ENCODE assay signal across 19 cellular contexts in the genomic region with DNA sequence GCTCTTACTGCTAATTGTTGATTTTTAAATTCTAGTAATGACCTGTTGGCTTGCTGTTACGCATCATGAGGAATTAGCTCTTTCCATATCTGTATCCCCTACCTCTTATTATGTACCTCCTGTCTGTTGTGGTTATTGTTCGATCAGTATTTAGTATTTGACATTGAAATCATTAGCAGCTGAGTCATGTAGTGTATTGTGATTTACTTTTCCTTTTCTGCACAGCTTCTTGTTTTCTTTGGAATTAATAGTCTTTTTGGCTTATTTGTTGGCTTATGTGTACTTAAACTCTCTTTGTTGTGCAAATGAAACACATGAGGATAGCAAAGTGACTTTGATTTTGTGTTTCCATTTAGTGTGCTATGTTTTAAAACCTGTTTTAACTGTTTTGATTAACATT. TPM values are rescaled to one million over a fixed set of nuclear protein-coding genes. Genes with fewer than 3 reads are reported as not detected.
DNase-seq lines count a peak whose midpoint lies in the region; ATAC-seq and TF ChIP-seq lines count a peak whose summit lies in the region.
"Had no signal": no experiment of that assay in that cellular context is flagged by ENCODE, and none has a peak within 500 bp of the region (broad histone marks: within the 10 kb centered on the region; RNA-seq: fewer than 3 reads in every experiment).

No MANE protein-coding gene starts in this region.

- H2BK5ac ChIP-seq in IMR-90 (ENCODE audit: low read depth, low read length, poor library complexity, severe bottlenecking) = no peak overlapping the region

- H2BK120ac ChIP-seq in IMR-90 (ENCODE audit: low read depth, low read length) = no peak overlapping the region

- H3K9ac ChIP-seq in IMR-90 (ENCODE audit: low read depth, low read length) (no peak overlapping the region), iPS-18a (ENCODE audit: low read length) (no peak overlapping the region), skeletal muscle satellite cell (ENCODE audit: low read depth, low read length) (no peak overlapping the region)

- H4K5ac ChIP-seq in IMR-90 (ENCODE audit: low read depth, low read length) = no peak overlapping the region

- H3K4me1 ChIP-seq in IMR-90 (ENCODE audit: control insufficient read depth, insufficient read depth, low read length) = peaks cover 4% of the 10 kb centered on the region; the same call in 1 of the 2 replicates
- peaks cover 21% of the 10 kb centered on the region for H3K4me1 ChIP-seq in iPS-18a (ENCODE audit: control insufficient read depth, low read depth, low read length)
- peaks cover 21% of the 10 kb centered on the region for H3K4me1 ChIP-seq in skeletal muscle satellite cell (ENCODE audit: control insufficient read depth, insufficient read depth, low read length)

- no peak for TF ChIP-seq RAD21 in IMR-90 (IDR thresholded peaks at IDR 0.05; ENCODE audit: low read length)

- peaks cover 4% of the 10 kb centered on the region; the same call in 1 of the 2 replicates for H4K20me1 ChIP-seq in IMR-90 (ENCODE audit: insufficient read depth, low read length)

- no peak overlapping the region for H2BK20ac ChIP-seq in IMR-90 (ENCODE audit: low read depth, low read length)

- no peak overlapping the region for H3K4ac ChIP-seq in IMR-90 (ENCODE audit: low read depth, low read length)

- H4K8ac ChIP-seq in IMR-90 (ENCODE audit: low read depth in 2 of 2, low read length in 2 of 2) = no peak overlapping the region

- peaks cover 1% of the 10 kb centered on the region for H3K36me3 Mint-ChIP-seq in activated T-helper 1 cell treated with anti-CD3 and anti-CD28 coated beads, Interleukin-12 subunit alpha, Interleukin-12 subunit beta, Interleukin-2, Interleukin-4 antibody, amounts not matched to agents 30 ng/mL and 10 ng/mL and 1 ng/mL, durations not matched to agents 14 hours and 24 hours and 36 hours (ENCODE audit: low read depth)

- no peak overlapping the region for H2AK9ac ChIP-seq in IMR-90 (replicated peaks; ENCODE audit: low read depth, low read length, poor library complexity)

- H4K91ac ChIP-seq in IMR-90 (ENCODE audit: insufficient read depth, low read depth, low read length) = no peak overlapping the region

- H3K27ac ChIP-seq in IMR-90 (ENCODE audit: insufficient read depth, low read length) (no peak overlapping the region), iPS-18a (ENCODE audit: low read length) (peak overlapping the region; percentile 2)
- H3K27ac ChIP-seq: HL-60 had no signal

- no peak overlapping the region for H2BK15ac ChIP-seq in IMR-90 (ENCODE audit: low read depth, low read length)

- H2AFZ ChIP-seq in IMR-90 (replicated peaks; ENCODE audit: low read length, poor library complexity) = no peak overlapping the region

- H2AK5ac ChIP-seq in IMR-90 (ENCODE audit: low read depth, low read length) = no peak overlapping the region

- no peak overlapping the region for H3K56ac ChIP-seq in IMR-90 (ENCODE audit: extremely low read depth, insufficient read depth, low read length)

- no peaks in the 10 kb centered on the region for H3K27me3 ChIP-seq in IMR-90 (ENCODE audit: control insufficient read depth, insufficient read depth, low read length)
- H3K27me3 ChIP-seq in iPS-18a (ENCODE audit: control insufficient read depth, insufficient read depth, low read length) = peaks cover 10% of the 10 kb centered on the region
- H3K27me3 ChIP-seq in skeletal muscle satellite cell (ENCODE audit: control insufficient read depth, insufficient read depth, low read length) = no peaks in the 10 kb centered on the region
- H3K27me3 ChIP-seq: MG63 had no signal

- H3K27me3 Mint-ChIP-seq in activated T-helper 1 cell treated with anti-CD3 and anti-CD28 coated beads, Interleukin-12 subunit alpha, Interleukin-12 subunit beta, Interleukin-2, Interleukin-4 antibody, amounts not matched to agents 30 ng/mL and 10 ng/mL and 1 ng/mL, durations not matched to agents 14 hours and 24 hours and 36 hours (ENCODE audit: insufficient read depth) = peaks cover 12% of the 10 kb centered on the region
- H3K27me3 Mint-ChIP-seq in stimulated activated naive CD8-positive, alpha-beta T cell treated with anti-CD3 and anti-CD28 coated beads, Interleukin-15, amount 100 ng/mL, for 72 hours = no peaks in the 10 kb centered on the region

- ATAC-seq in IMR-90 (ENCODE audit: low read depth) (no peak), HG02884 (IDR thresholded peaks at IDR 0.05; ENCODE audit: unreplicated experiment) (no peak)
- ATAC-seq in stimulated activated naive CD8-positive, alpha-beta T cell treated with anti-CD3 and anti-CD28 coated beads, Interleukin-15, amount 100 ng/mL, for 72 hours = no peak
- ATAC-seq: CD8-positive, alpha-beta T cell; HCT116 had no signal

- POLR2A ChIA-PET in IMR-90 (lab: Charles Lee; ENCODE audit: unreplicated experiment) = no interaction called here

- no peak for TF ChIP-seq CTCF in IMR-90 (conservative IDR thresholded peaks at IDR 0.05; ENCODE audit: low read depth, low read length)

- no peaks in the 10 kb centered on the region for H3K9me1 ChIP-seq in IMR-90 (ENCODE audit: insufficient read depth, low read length)

- H3K4me3 ChIP-seq in IMR-90 (ENCODE audit: insufficient read depth, low read depth, low read length) (no peak overlapping the region), iPS-18a (ENCODE audit: low read length) (no peak overlapping the region), skeletal muscle satellite cell (ENCODE audit: low read length) (peak overlapping the region; percentile 5)
- H3K4me3 ChIP-seq: MG63 had no signal

- H3K36me3 ChIP-seq in IMR-90 (ENCODE audit: control insufficient read depth, insufficient read depth, low read length) = no peaks in the 10 kb centered on the region
- H3K36me3 ChIP-seq in iPS-18a (ENCODE audit: control insufficient read depth, low read depth, low read length) = no peaks in the 10 kb centered on the region
- H3K36me3 ChIP-seq in skeletal muscle satellite cell (ENCODE audit: insufficient read depth, low read length) = peaks cover 4% of the 10 kb centered on the region
- H3K36me3 ChIP-seq: MG63 had no signal

- no peak overlapping the region for H3K4me3 Mint-ChIP-seq in activated T-helper 1 cell treated with anti-CD3 and anti-CD28 coated beads, Interleukin-12 subunit alpha, Interleukin-12 subunit beta, Interleukin-2, Interleukin-4 antibody, amounts not matched to agents 30 ng/mL and 10 ng/mL and 1 ng/mL, durations not matched to agents 14 hours and 24 hours and 36 hours
- no peak overlapping the region for H3K4me3 Mint-ChIP-seq in stimulated activated naive CD8-positive, alpha-beta T cell treated with anti-CD3 and anti-CD28 coated beads, Interleukin-15, amount 100 ng/mL, for 72 hours
- H3K4me3 Mint-ChIP-seq: CD8-positive, alpha-beta T cell had no signal

- intact Hi-C loops in IMR-90 (cut with micrococcal nuclease) = no loop called here
- intact Hi-C loops in activated T-helper 1 cell treated with anti-CD3 and anti-CD28 coated beads, Interleukin-12 subunit alpha, Interleukin-12 subunit beta, Interleukin-2, Interleukin-4 antibody, amounts not matched to agents 30 ng/mL and 10 ng/mL and 1 ng/mL, durations not matched to agents 14 hours and 24 hours and 36 hours (cut with micrococcal nuclease) = loop anchor here (10.0 kb wide), 1 partner anchor 328 kb away; a partner anchor contains a TSS

- no peak overlapping the region for H3K14ac ChIP-seq in IMR-90 (replicated peaks; ENCODE audit: low read depth, low read length)

- H3K4me1 Mint-ChIP-seq in activated T-helper 1 cell treated with anti-CD3 and anti-CD28 coated beads, Interleukin-12 subunit alpha, Interleukin-12 subunit beta, Interleukin-2, Interleukin-4 antibody, amounts not matched to agents 30 ng/mL and 10 ng/mL and 1 ng/mL, durations not matched to agents 14 hours and 24 hours and 36 hours (ENCODE audit: low read depth) = peaks cover 5% of the 10 kb centered on the region
- H3K4me1 Mint-ChIP-seq in stimulated activated naive CD8-positive, alpha-beta T cell treated with anti-CD3 and anti-CD28 coated beads, Interleukin-15, amount 100 ng/mL, for 72 hours = peaks cover 13% of the 10 kb centered on the region

- H3K9me3 ChIP-seq in IMR-90 (ENCODE audit: control insufficient read depth, insufficient read depth, low read length) (no peaks in the 10 kb centered on the region), iPS-18a (ENCODE audit: control insufficient read depth, low read depth, low read length) (no peaks in the 10 kb centered on the region), skeletal muscle satellite cell (replicated peaks; ENCODE audit: low read length) (no peaks in the 10 kb centered on the region)
- H3K9me3 ChIP-seq: MG63 had no signal

- no peaks in the 10 kb centered on the region for H3K9me3 Mint-ChIP-seq in activated T-helper 1 cell treated with anti-CD3 and anti-CD28 coated beads, Interleukin-12 subunit alpha, Interleukin-12 subunit beta, Interleukin-2, Interleukin-4 antibody, amounts not matched to agents 30 ng/mL and 10 ng/mL and 1 ng/mL, durations not matched to agents 14 hours and 24 hours and 36 hours
- peaks cover 0 to under 1% of the 10 kb centered on the region in 2 donors for H3K9me3 Mint-ChIP-seq in stimulated activated naive CD8-positive, alpha-beta T cell treated with anti-CD3 and anti-CD28 coated beads, Interleukin-15, amount 100 ng/mL, for 72 hours
- H3K9me3 Mint-ChIP-seq: CD8-positive, alpha-beta T cell had no signal

- in situ Hi-C loops in IMR-90 (cut with MboI; ENCODE audit: low sequenced_read_pairs) = no loop called here

- BruUV-seq in IMR-90 (replicated peaks; lab: Mats Ljungman, UMichigan) = no TSS peak

- H3K27ac Mint-ChIP-seq in activated T-helper 1 cell treated with anti-CD3 and anti-CD28 coated beads, Interleukin-12 subunit alpha, Interleukin-12 subunit beta, Interleukin-2, Interleukin-4 antibody, amounts not matched to agents 30 ng/mL and 10 ng/mL and 1 ng/mL, durations not matched to agents 14 hours and 24 hours and 36 hours = peak overlapping the region; percentile 2
- H3K27ac Mint-ChIP-seq in stimulated activated naive CD8-positive, alpha-beta T cell treated with anti-CD3 and anti-CD28 coated beads, Interleukin-15, amount 100 ng/mL, for 72 hours = no peak overlapping the region
- H3K27ac Mint-ChIP-seq: CD8-positive, alpha-beta T cell had no signal

- no peak overlapping the region for H3K18ac ChIP-seq in IMR-90 (ENCODE audit: low read depth, low read length)

- WGBS in IMR-90 (ENCODE audit: extremely low coverage in 2 of 2, insufficient read length in 1 of 2), 2 experiments = no CpG with 5 or more reads among the region's 2 CpGs

- DNase-seq in IMR-90 (no peak), GDM1 (lab: John Stamatoyannopoulos, UW) (no peak)
- no peak for DNase-seq in activated T-helper 1 cell treated with anti-CD3 and anti-CD28 coated beads, Interleukin-12 subunit alpha, Interleukin-12 subunit beta, Interleukin-2, Interleukin-4 antibody, amounts not matched to agents 30 ng/mL and 10 ng/mL and 1 ng/mL, durations not matched to agents 14 hours and 24 hours and 36 hours (ENCODE audit: low spot score)
- DNase-seq in stimulated activated naive CD8-positive, alpha-beta T cell treated with anti-CD3 and anti-CD28 coated beads, Interleukin-15, amount 100 ng/mL, for 72 hours = no peak
- DNase-seq: CD8-positive, alpha-beta T cell; DMS 273 treated with DMSO at 0.1 percent for 48 hours; EL; KG1; MG63; NCI-H1105; NCI-H187 treated with DMSO at 0.1 percent for 48 hours; NCI-H446; NCI-H748 treated with DMSO at 0.1 percent for 48 hours; SIG-M5 had no signal

- dilution Hi-C loops in IMR-90 (cut with HindIII; ENCODE audit: low sequenced_read_pairs, unreplicated experiment) = no loop called here

- H3K4me2 ChIP-seq in IMR-90 (ENCODE audit: low read depth, low read length) (0 out of 2 replicates have a peak overlapping the region, but pooled peaks have one; percentile 43), skeletal muscle satellite cell (ENCODE audit: low read length) (peak overlapping the region; percentile 52)

- H3K79me1 ChIP-seq in IMR-90 (ENCODE audit: low read depth in 1 of 2, low read length in 2 of 2) = peaks cover 11 to 36% of the 10 kb centered on the region in 2 experiments

- CTCF ChIA-PET in IMR-90 (lab: Yijun Ruan, JAX) = interaction anchor here (0.6 to 0.9 kb wide), 2 partner anchors 110 to 158 kb away, joined by 4 to 5 read pairs; no protein-coding TSS in a partner anchor

- TF ChIP-seq POLR2A in IMR-90 (IDR thresholded peaks at IDR 0.05; ENCODE audit: low read depth, low read length) = no peak

- no peak overlapping the region for H3K23ac ChIP-seq in IMR-90 (ENCODE audit: low read depth, low read length)

RNA-seq across cellular contexts. Expression of a gene that starts 4.3 kb away (rescaled TPM):
- 10.6 and 11.4 TPM in 2 replicates for total RNA-seq in IMR-90 (2012; rRNA removed)
- polyA plus RNA-seq in IMR-90 (2012; rRNA removed) = 5.0 and 5.1 TPM in 2 replicates
- 1.9 TPM in 2 replicates for polyA plus RNA-seq in IMR-90 (2012; cell fraction: cytosol; rRNA removed)
- polyA plus RNA-seq in IMR-90 (2012; cell fraction: nucleus; rRNA removed; ENCODE audit: low replicate concordance) = 2.5 and 10.6 TPM in 2 replicates
- 1.2 TPM in 2 replicates for total RNA-seq in activated T-helper 1 cell treated with anti-CD3 and anti-CD28 coated beads, Interleukin-12 subunit alpha, Interleukin-12 subunit beta, Interleukin-2, Interleukin-4 antibody, amounts not matched to agents 30 ng/mL and 10 ng/mL and 1 ng/mL, durations not matched to agents 14 hours and 24 hours and 36 hours
- 23.4 and 27.9 TPM in 2 replicates for total RNA-seq in skeletal muscle satellite cell (2012; rRNA removed)
